ENCODE assay signal across 15 cellular contexts in the genomic region with DNA sequence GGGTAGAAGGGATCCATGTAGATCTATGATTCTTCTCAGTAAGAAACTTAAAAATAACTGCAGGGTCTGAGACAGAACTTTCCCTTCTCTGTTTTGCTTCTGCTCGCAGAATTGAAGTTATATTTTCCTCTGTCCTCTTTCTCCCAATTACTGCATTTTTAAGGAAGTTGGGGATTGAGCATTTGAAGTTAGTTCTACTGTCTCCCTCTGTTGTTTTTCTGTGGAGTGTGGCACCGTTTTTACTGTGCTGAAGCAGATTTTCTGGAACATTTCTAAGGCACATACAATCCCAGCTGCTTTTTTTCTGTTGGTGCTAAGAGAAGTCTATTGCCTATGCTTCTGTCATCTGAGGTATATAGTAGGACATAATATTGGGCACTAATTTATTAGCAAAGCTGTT. TPM values are rescaled to one million over a fixed set of nuclear protein-coding genes. Genes with fewer than 3 reads are reported as not detected.
DNase-seq lines count a peak whose midpoint lies in the region; ATAC-seq, FAIRE-seq and TF ChIP-seq lines count a peak whose summit lies in the region.
"Had no signal": no experiment of that assay in that cellular context is flagged by ENCODE, and none has a peak within 500 bp of the region (broad histone marks: within the 10 kb centered on the region; RNA-seq: fewer than 3 reads in every experiment).

No MANE protein-coding gene starts in this region.

- no peaks in the 10 kb centered on the region for H3K27me3 ChIP-seq in OCI-LY3 (ENCODE audit: low read depth, low read length)
- H3K27me3 ChIP-seq: BLaER1 had no signal

- no peak overlapping the region for H3K27ac ChIP-seq in OCI-LY3 (ENCODE audit: low read length)
- H3K27ac ChIP-seq: BLaER1 had no signal

- TF ChIP-seq CTCF in OCI-LY3 (IDR thresholded peaks at IDR 0.05; ENCODE audit: low read depth, low read length) = no peak

- DNase-seq in GM03348 (ENCODE audit: low spot score) = peak; percentile 19
- peak; percentile 37 for DNase-seq in globus pallidus (ENCODE audit: low spot score)
- DNase-seq in sciatic nerve (ENCODE audit: low spot score) = no peak
- no peak for DNase-seq in islet precursor cell
- no peak for DNase-seq in GM19239 (ENCODE audit: insufficient read length, low spot score)
- DNase-seq: activated CD4-positive, alpha-beta memory T cell treated with anti-CD3 and anti-CD28 coated beads for 36 hours; erythroblast; left cardiac atrium; NCI-H1092 treated with DMSO at 0.1 percent for 48 hours; NCI-H2171; SHP77 treated with DMSO at 0.1 percent for 48 hours; T1000 had no signal

- no peaks in the 10 kb centered on the region for H3K79me2 ChIP-seq in OCI-LY3 (ENCODE audit: low read length)

- ATAC-seq in sciatic nerve = peak; percentile 74
- no peak for ATAC-seq in HG02938 (IDR thresholded peaks at IDR 0.05; ENCODE audit: unreplicated experiment)

- no peaks in the 10 kb centered on the region for H3K36me3 ChIP-seq in OCI-LY3 (replicated peaks; ENCODE audit: low read depth, low read length)
- H3K36me3 ChIP-seq: BLaER1 had no signal

- H4K20me1 ChIP-seq in OCI-LY3 (ENCODE audit: insufficient read depth, low read length) = no peaks in the 10 kb centered on the region
- H4K20me1 ChIP-seq: BLaER1 had no signal

- H3K4me3 ChIP-seq in OCI-LY3 (ENCODE audit: low read length) = peak overlapping the region; percentile 8; the same call in 1 of the 2 replicates
- H3K4me3 ChIP-seq: BLaER1 had no signal

- peak overlapping the region; percentile 52 for H3K4me2 ChIP-seq in OCI-LY3 (ENCODE audit: low read length)
- H3K4me2 ChIP-seq: BLaER1 had no signal

- peak overlapping the region; percentile 53; the same call in 1 of the 2 replicates for H2AFZ ChIP-seq in OCI-LY3 (ENCODE audit: low read depth, low read length)

- no peak for FAIRE-seq in GM19239 (lab: Jason Lieb, UNC)

- no peak overlapping the region for H3K9ac ChIP-seq in OCI-LY3 (ENCODE audit: low read length)
- H3K9ac ChIP-seq: BLaER1 had no signal

- no peaks in the 10 kb centered on the region for H3K9me3 ChIP-seq in OCI-LY3 (ENCODE audit: insufficient read depth, low read length)
- H3K9me3 ChIP-seq: BLaER1 had no signal

- H3K4me1 ChIP-seq in OCI-LY3 (ENCODE audit: low read length) = peaks cover 33% of the 10 kb centered on the region

- intact Hi-C loops in sciatic nerve (cut with DNase I) = no loop called here

RNA-seq across cellular contexts. Expression of gene RASAL2, which starts 43.3 kb away (rescaled TPM):
- total RNA-seq in sciatic nerve = 42.6 TPM
- total RNA-seq: activated CD4-positive, alpha-beta memory T cell treated with anti-CD3 and anti-CD28 coated beads for 36 hours had no signal

Comparison
In these comparisons a context has a peak if more than half of its experiments do, and no peak if none do; other contexts are left out.
1. DNase-seq: peak in GM03348 (single experiment) and globus pallidus (single experiment); none in sciatic nerve (single experiment), islet precursor cell (single experiment) and GM19239 (single experiment).